8 cellular contexts compared by ENCODE assay signal in the genomic region with DNA sequence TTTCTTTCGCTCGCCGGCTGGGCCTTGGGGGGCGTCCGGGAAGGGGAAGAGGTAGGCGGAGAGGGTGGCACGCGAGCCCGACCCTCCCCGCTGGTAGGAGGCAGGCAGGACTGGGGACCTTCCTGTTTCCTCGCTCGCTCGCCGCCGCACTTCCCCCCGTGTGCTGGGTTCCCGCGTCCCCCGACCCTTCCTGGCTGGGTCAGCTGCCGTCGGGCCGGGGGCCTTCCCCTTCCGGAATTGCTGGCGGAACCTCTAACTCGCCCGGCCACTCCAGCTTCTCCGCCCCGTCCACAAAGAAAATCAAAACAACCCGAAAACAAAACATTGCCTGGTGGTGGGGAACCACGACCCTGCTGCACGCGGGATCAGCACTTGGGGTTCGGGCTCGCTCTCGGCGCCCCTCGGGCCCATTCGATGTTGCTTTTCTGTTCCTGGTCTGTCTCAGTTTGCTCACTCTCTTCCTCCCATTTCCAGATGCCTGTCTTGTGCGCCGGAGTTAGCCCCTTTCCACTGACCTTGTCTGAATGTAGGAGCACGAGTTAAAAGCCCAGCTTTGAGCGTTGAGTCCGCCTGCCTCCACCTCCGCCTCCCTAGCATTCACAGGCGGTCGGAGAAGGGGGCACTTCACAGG. TPM values are rescaled to one million over a fixed set of nuclear protein-coding genes. Genes with fewer than 3 reads are reported as not detected.
A peak's percentile ranks its signal among the peaks of the same experiment; 100 is the strongest.
DNase-seq lines count a peak whose midpoint lies in the region; ATAC-seq, FAIRE-seq and TF ChIP-seq lines count a peak whose summit lies in the region.

No MANE protein-coding gene starts in this region.

- TF ChIP-seq CTCF in Panc1 (IDR thresholded peaks at IDR 0.05), result no peak

- in situ Hi-C loops in Panc1 (cut with HindIII; ENCODE audit: low pct_unique_long_range_greater_than_20kb, low sequenced_read_pairs), result no loop called here

- WGBS in small intestine, 3 donors, result 0% methylated on average over 35 to 46 of the region's 46 CpGs

- FAIRE-seq in GM19239 (lab: Jason Lieb, UNC) (no peak), small intestine (lab: Jason Lieb, UNC) (no peak)

- CTCF ChIA-PET in Panc1 (lab: Charles Lee), result no interaction called here

- H3K4me3 ChIP-seq in Panc1 (ENCODE audit: low read depth in 2 of 2, low read length in 2 of 2) (peak overlapping the region; percentile 57 to 87), small intestine (ENCODE audit: low read depth in 1 of 2, low read length in 2 of 2) (peak overlapping the region; percentile 96 to 97)

- peak; percentile 71 for DNase-seq in COR-L47 (lab: John Stamatoyannopoulos, UW)
- DNase-seq in GM19239 (ENCODE audit: insufficient read length, low spot score), result peak; percentile 25
- DNase-seq in Panc1 (ENCODE audit: low read depth, low spot score), result no peak
- DNase-seq in caudate nucleus (lab: John Stamatoyannopoulos, UW), result peak in 36 of 61 donors; percentile 26 to 76 (median 49)
- DNase-seq in islet precursor cell, result peak; percentile 70
- peak; percentile 36 for DNase-seq in small intestine
- DNase-seq in COLO829 (ENCODE audit: low spot score), result no peak

- ATAC-seq in HG03342 (IDR thresholded peaks at IDR 0.05; ENCODE audit: unreplicated experiment), result peak; percentile 31
- ATAC-seq in Panc1, result peak; percentile 65

- H3K36me3 ChIP-seq in Panc1 (ENCODE audit: control insufficient read depth, insufficient read depth, low read length), result peaks cover 4% of the 10 kb centered on the region
- H3K36me3 ChIP-seq in small intestine (ENCODE audit: control insufficient read depth in 2 of 2, insufficient read depth in 2 of 2, low read length in 2 of 2), result no peaks in the 10 kb centered on the region

- peaks cover 21% of the 10 kb centered on the region for H3K4me1 ChIP-seq in Panc1 (ENCODE audit: control insufficient read depth, insufficient read depth, low read length)
- H3K4me1 ChIP-seq in small intestine (ENCODE audit: control insufficient read depth in 2 of 2, insufficient read depth in 1 of 2, low read depth in 1 of 2, low read length in 1 of 2), result peaks cover 5 to 9% of the 10 kb centered on the region in 2 donors

- intact Hi-C loops in Panc1 (cut with micrococcal nuclease; ENCODE audit: unreplicated experiment), result no loop called here

- no TSS peak for BruUV-seq in Panc1 (replicated peaks; lab: Mats Ljungman, UMichigan)

- POLR2A ChIA-PET in Panc1 (lab: Charles Lee), result interaction anchor here (0.6 kb wide), 1 partner anchor 397 kb away, joined by 3 read pairs; no protein-coding TSS in a partner anchor

- H3K9me3 ChIP-seq in Panc1 (ENCODE audit: control insufficient read depth, insufficient read depth, low read depth, low read length) (no peaks in the 10 kb centered on the region), small intestine (ENCODE audit: control insufficient read depth, low read depth) (no peaks in the 10 kb centered on the region)

- H3K27ac ChIP-seq in Panc1 (ENCODE audit: low read length) (peak overlapping the region; percentile 93), caudate nucleus (ENCODE audit: low read depth, low read length) (peak overlapping the region; percentile 98), small intestine (ENCODE audit: low read depth in 1 of 2, low read length in 1 of 2) (peak overlapping the region; percentile 89 to 93)

- H3K27me3 ChIP-seq in Panc1 (ENCODE audit: control insufficient read depth, insufficient read depth, low read length) (no peaks in the 10 kb centered on the region), small intestine (ENCODE audit: control insufficient read depth in 2 of 2, insufficient read depth in 2 of 2, low read length in 2 of 2) (no peaks in the 10 kb centered on the region)

RNA-seq across cellular contexts. Expression of gene PAPOLA, which starts 0.6 kb away (rescaled TPM):
- total RNA-seq in Panc1 (2021; ENCODE audit: unreplicated experiment), result 125 TPM
- 71.1 TPM for polyA plus RNA-seq in Panc1 (2012; ENCODE audit: insufficient read length)
- 10 to 100 TPM; 58.1 to 74.9 (median 73.2) TPM for polyA plus RNA-seq in small intestine

Comparison
In these comparisons a context has a peak if more than half of its experiments do, and no peak if none do; other contexts are left out.
1. DNase-seq: peak in COR-L47 (single experiment), GM19239 (single experiment), caudate nucleus (36 of 61), islet precursor cell (single experiment) and small intestine (single experiment); none in Panc1 (single experiment) and COLO829 (single experiment).
2. Peak in every context shown above with its lines, with median percentiles within 50 percentile points of each other: H3K27ac ChIP-seq.